In genomic region chr9:135798303-135798585, GRCh38 we compare ENCODE assay signal across 20 cellular contexts.
"Had no signal": no experiment of that assay in that cellular context is flagged by ENCODE, and none has a peak within 500 bp of the region (broad histone marks: within the 10 kb centered on the region; RNA-seq: fewer than 3 reads in every experiment).

No MANE protein-coding gene starts in this region.

- H3K4me1 Mint-ChIP-seq: activated CD4-positive, alpha-beta memory T cell treated with anti-CD3 and anti-CD28 coated beads, Interleukin-2, amount 10 ng/mL, durations not matched to agents 7 days and 5 days; activated CD8-positive, alpha-beta memory T cell treated with anti-CD3 and anti-CD28 coated beads, Interleukin-2, amount 10 ng/mL, durations not matched to agents 7 days and 5 days; activated naive CD4-positive, alpha-beta T cell treated with anti-CD3 and anti-CD28 coated beads, Interleukin-2, amount 10 ng/mL, durations not matched to agents 7 days and 5 days; activated naive CD8-positive, alpha-beta T cell treated with anti-CD3 and anti-CD28 coated beads, Interleukin-2, amount 50 U/mL, for 24 hours; T-cell had no signal

- H3K4me3 Mint-ChIP-seq: activated CD4-positive, alpha-beta memory T cell treated with anti-CD3 and anti-CD28 coated beads, Interleukin-2, amount 10 ng/mL, durations not matched to agents 7 days and 5 days; activated CD8-positive, alpha-beta memory T cell treated with anti-CD3 and anti-CD28 coated beads, Interleukin-2, amount 10 ng/mL, durations not matched to agents 7 days and 5 days; activated naive CD4-positive, alpha-beta T cell treated with anti-CD3 and anti-CD28 coated beads, Interleukin-2, amount 10 ng/mL, durations not matched to agents 7 days and 5 days; activated naive CD8-positive, alpha-beta T cell; activated naive CD8-positive, alpha-beta T cell treated with anti-CD3 and anti-CD28 coated beads, Interleukin-2, amount 50 U/mL, for 24 hours; T-cell had no signal

- H3K27me3 Mint-ChIP-seq: activated CD4-positive, alpha-beta memory T cell treated with anti-CD3 and anti-CD28 coated beads, Interleukin-2, amount 10 ng/mL, durations not matched to agents 7 days and 5 days; activated CD8-positive, alpha-beta memory T cell treated with anti-CD3 and anti-CD28 coated beads, Interleukin-2, amount 10 ng/mL, durations not matched to agents 7 days and 5 days; activated naive CD4-positive, alpha-beta T cell treated with anti-CD3 and anti-CD28 coated beads, Interleukin-2, amount 10 ng/mL, durations not matched to agents 7 days and 5 days; activated naive CD8-positive, alpha-beta T cell had no signal

- DNase-seq: activated CD4-positive, alpha-beta T cell treated with anti-CD3 and anti-CD28 coated beads for 1 hour; activated gamma-delta T cell treated with Interleukin-2 at 50 U/mL for 16 hours; central memory CD4-positive, alpha-beta T cell; MM.1S; MV-4-11; NCI-H1092; NCI-H1436 treated with DMSO at 0.1 percent for 48 hours; NCI-H345; Peyer's patch; SIG-M5 had no signal

- H3K9me3 ChIP-seq: Peyer's patch had no signal

- ATAC-seq: activated CD8-positive, alpha-beta memory T cell treated with anti-CD3 and anti-CD28 coated beads, Interleukin-2, amount 10 ng/mL, durations not matched to agents 7 days and 5 days; activated naive CD8-positive, alpha-beta T cell treated with anti-CD3 and anti-CD28 coated beads, Interleukin-2, amount 50 U/mL, for 24 hours; T-cell had no signal

- H3K27me3 ChIP-seq: brain microvascular endothelial cell, Peyer's patch had no signal

- H3K36me3 ChIP-seq: brain microvascular endothelial cell, Peyer's patch had no signal

- H3K9me3 Mint-ChIP-seq: activated CD4-positive, alpha-beta memory T cell treated with anti-CD3 and anti-CD28 coated beads, Interleukin-2, amount 10 ng/mL, durations not matched to agents 7 days and 5 days; activated naive CD4-positive, alpha-beta T cell treated with anti-CD3 and anti-CD28 coated beads, Interleukin-2, amount 10 ng/mL, durations not matched to agents 7 days and 5 days; activated naive CD8-positive, alpha-beta T cell treated with anti-CD3 and anti-CD28 coated beads, Interleukin-2, amount 50 U/mL, for 24 hours; T-cell had no signal

- H3K4me1 ChIP-seq: Peyer's patch had no signal

- H3K4me2 ChIP-seq: KMS-11 had no signal

- H3K9ac ChIP-seq: KMS-11 had no signal

- H3K4me3 ChIP-seq: Peyer's patch had no signal

- H3K27ac Mint-ChIP-seq: activated CD4-positive, alpha-beta memory T cell treated with anti-CD3 and anti-CD28 coated beads, Interleukin-2, amount 10 ng/mL, durations not matched to agents 7 days and 5 days; activated CD8-positive, alpha-beta memory T cell treated with anti-CD3 and anti-CD28 coated beads, Interleukin-2, amount 10 ng/mL, durations not matched to agents 7 days and 5 days; activated naive CD8-positive, alpha-beta T cell; activated naive CD8-positive, alpha-beta T cell treated with anti-CD3 and anti-CD28 coated beads, Interleukin-2, amount 50 U/mL, for 24 hours; T-cell had no signal

- H3K27ac ChIP-seq: brain microvascular endothelial cell, KMS-11, Peyer's patch, RWPE1, VCaP had no signal

- H3K36me3 Mint-ChIP-seq: activated CD8-positive, alpha-beta memory T cell treated with anti-CD3 and anti-CD28 coated beads, Interleukin-2, amount 10 ng/mL, durations not matched to agents 7 days and 5 days; activated naive CD4-positive, alpha-beta T cell treated with anti-CD3 and anti-CD28 coated beads, Interleukin-2, amount 10 ng/mL, durations not matched to agents 7 days and 5 days; activated naive CD8-positive, alpha-beta T cell; T-cell had no signal
